Comparison of ENCODE assay signal across 4 cellular contexts in genomic region chr4:56914977-56915376, GRCh38. TPM values are rescaled to one million over a fixed set of nuclear protein-coding genes. Genes with fewer than 3 reads are reported as not detected.
A peak's percentile ranks its signal among the peaks of the same experiment; 100 is the strongest.
DNase-seq lines count a peak whose midpoint lies in the region; ATAC-seq and TF ChIP-seq lines count a peak whose summit lies in the region.
"Not testable (repeated sequence)": the region's sequence is repeated elsewhere in the genome, so short reads cannot be mapped to it uniquely, and the experiment has no call there.

No MANE protein-coding gene starts in this region.

- not testable (repeated sequence) for H3K79me1 ChIP-seq in trophoblast cell (ENCODE audit: low read length)

- H3K4me2 ChIP-seq in trophoblast cell (ENCODE audit: low read length) = not testable (repeated sequence)

- not testable (repeated sequence) for H3K27ac ChIP-seq in HEK293 (ENCODE audit: extremely low read depth, low read depth, low read length); trophoblast cell (ENCODE audit: low read depth, low read length)

- H3K4me1 ChIP-seq in HEK293 (ENCODE audit: control insufficient read depth, insufficient read depth, low read length) = not testable (repeated sequence)
- H3K4me1 ChIP-seq in trophoblast cell (ENCODE audit: control insufficient read depth in 1 of 2, insufficient read depth in 2 of 2, low read length in 2 of 2) = peaks cover 10 to 12% of the 10 kb centered on the region in 2 experiments

- H2AFZ ChIP-seq in trophoblast cell (ENCODE audit: insufficient read depth, low read length, poor library complexity) = not testable (repeated sequence)

- WGBS in trophoblast cell (ENCODE audit: extremely low coverage, insufficient coverage, insufficient read length) = no CpG with 5 or more reads among the region's 12 CpGs

- H3K9ac ChIP-seq in trophoblast cell (ENCODE audit: low read length) = not testable (repeated sequence)

- CTCF ChIA-PET in HEK293 (lab: Yijun Ruan, JAX) = interaction anchor here (1.0 kb wide), 1 partner anchor 265 kb away, joined by 3 read pairs; no protein-coding TSS in a partner anchor

- not testable (repeated sequence) for TF ChIP-seq CTCF in HEK293 (tag by site-specific recombination; IDR thresholded peaks at IDR 0.05)

- not testable (repeated sequence) for ATAC-seq in left lobe of liver

- H3K36me3 ChIP-seq in HEK293 (ENCODE audit: control insufficient read depth in 2 of 2, insufficient read depth in 1 of 2, low read length in 2 of 2) (peaks cover 0 to 12% of the 10 kb centered on the region in 2 experiments; a peak in 2 of 3 replicates), trophoblast cell (ENCODE audit: control insufficient read depth in 1 of 2, insufficient read depth in 2 of 2, low read length in 2 of 2) (peaks cover 9 to 23% of the 10 kb centered on the region in 2 experiments)

- not testable (repeated sequence) for H2BK5ac ChIP-seq in trophoblast cell (ENCODE audit: low read depth, low read length, poor library complexity)

- H3K14ac ChIP-seq in trophoblast cell (ENCODE audit: low read length) = not testable (repeated sequence)

- not testable (repeated sequence) for H2BK120ac ChIP-seq in trophoblast cell (ENCODE audit: insufficient read depth, low read length, poor library complexity)

- not testable (repeated sequence) for H3K23ac ChIP-seq in trophoblast cell (ENCODE audit: low read length)

- POLR2A ChIA-PET in HEK293 (lab: Yijun Ruan, JAX) = not testable (repeated sequence)

- H3K79me2 ChIP-seq in trophoblast cell (ENCODE audit: control insufficient read depth, insufficient read depth, low read length, poor library complexity) = peaks cover 14% of the 10 kb centered on the region

- H2AK5ac ChIP-seq in trophoblast cell (ENCODE audit: low read length) = not testable (repeated sequence)

- not testable (repeated sequence) for H4K91ac ChIP-seq in trophoblast cell (ENCODE audit: low read depth, low read length)

- not testable (repeated sequence) for H4K8ac ChIP-seq in trophoblast cell (ENCODE audit: low read depth, low read length)

- not testable (repeated sequence) for H3K18ac ChIP-seq in trophoblast cell (ENCODE audit: low read length)

- H3K9me3 ChIP-seq in HEK293 (ENCODE audit: control insufficient read depth, insufficient read depth, low read depth, low read length); trophoblast cell (ENCODE audit: insufficient read depth, low read depth, low read length): not testable (repeated sequence)

- peak overlapping the region; percentile 27 for H3K4ac ChIP-seq in trophoblast cell (ENCODE audit: low read depth, low read length)

- DNase-seq in activated CD8-positive, alpha-beta memory T cell treated with anti-CD3 and anti-CD28 coated beads for 24 hours = peak; percentile 37
- DNase-seq in left lobe of liver (ENCODE audit: low spot score) = peak; percentile 26
- DNase-seq in trophoblast cell = not testable (repeated sequence)

- not testable (repeated sequence) for H4K12ac ChIP-seq in trophoblast cell (ENCODE audit: low read depth, low read length)

- not testable (repeated sequence) for H2BK12ac ChIP-seq in trophoblast cell (ENCODE audit: low read length)

- H3K4me3 ChIP-seq in HEK293 (ENCODE audit: low read depth, low read length); trophoblast cell (ENCODE audit: low read depth, low read length): not testable (repeated sequence)

- not testable (repeated sequence) for H3K27me3 ChIP-seq in trophoblast cell (ENCODE audit: insufficient read depth, low read length)

TF ChIP-seq in HEK293, 187 proteins besides CTCF, POLR2A, EP300 and RAD21:
- TF ChIP-seq ZNF362 (tag by site-specific recombination; IDR thresholded peaks at IDR 0.05) = peak; percentile 53; the same call in 1 of the 2 replicates

RNA-seq across cellular contexts. Expression of gene REST, which starts 7.3 kb away (rescaled TPM):
- total RNA-seq in left lobe of liver = 13.4 TPM
- polyA plus RNA-seq in trophoblast cell (2013) = 33.4 and 34.4 TPM in 2 replicates
